ENCODE assay signal across 1 cellular context in the genomic region with DNA sequence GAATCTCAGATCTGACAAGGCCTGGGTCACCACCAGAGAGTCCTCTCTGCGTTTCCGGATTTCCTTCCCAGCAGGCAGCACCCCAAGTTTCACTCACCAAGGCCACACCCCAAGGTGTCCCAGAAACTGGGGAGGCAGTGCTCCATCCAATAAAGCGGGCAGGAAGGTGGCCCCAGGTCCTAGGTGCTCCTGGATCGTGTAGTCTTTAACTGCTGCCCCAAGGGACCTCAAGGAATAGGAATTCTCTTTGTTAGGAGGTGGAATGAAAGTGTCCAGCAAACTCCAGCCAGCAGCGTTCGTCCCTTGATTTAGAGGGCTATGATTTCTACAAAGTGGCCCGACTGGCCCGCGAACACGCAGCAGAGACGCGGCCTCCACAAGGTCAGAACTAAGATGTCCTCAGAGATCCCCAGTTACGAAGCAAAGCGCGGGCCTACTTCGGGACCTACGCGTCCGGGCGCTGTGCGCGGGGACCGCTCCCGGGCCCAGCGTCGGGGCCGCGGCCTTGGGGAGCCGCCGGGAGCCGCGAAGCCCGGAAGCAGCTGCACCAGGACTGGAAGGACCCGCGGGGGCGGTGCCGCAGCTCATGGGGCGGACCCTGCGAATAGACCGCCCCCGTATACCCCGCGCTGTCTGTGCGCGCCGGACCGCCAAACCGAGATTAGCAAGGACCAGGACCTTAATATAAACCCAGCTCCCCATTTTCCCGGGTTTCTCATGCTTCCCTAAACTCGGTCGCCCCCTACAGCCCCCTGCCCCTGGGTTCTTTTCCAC.
TF ChIP-seq lines count a peak whose summit lies in the region.

A gene with protein sequence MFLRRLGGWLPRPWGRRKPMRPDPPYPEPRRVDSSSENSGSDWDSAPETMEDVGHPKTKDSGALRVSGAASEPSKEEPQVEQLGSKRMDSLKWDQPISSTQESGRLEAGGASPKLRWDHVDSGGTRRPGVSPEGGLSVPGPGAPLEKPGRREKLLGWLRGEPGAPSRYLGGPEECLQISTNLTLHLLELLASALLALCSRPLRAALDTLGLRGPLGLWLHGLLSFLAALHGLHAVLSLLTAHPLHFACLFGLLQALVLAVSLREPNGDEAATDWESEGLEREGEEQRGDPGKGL (minus strand): TSS at position 555 of the 774 bp plus-strand sequence. CDS start 831 bp downstream, outside the sequence.

TF ChIP-seq in A549, 52 proteins besides CTCF, POLR2A, EP300 and RAD21 (continued from another document):
- TF ChIP-seq CHD4 (IDR thresholded peaks at IDR 0.05; ENCODE audit: borderline replicate concordance): no peak
- TF ChIP-seq ESRRA (IDR thresholded peaks at IDR 0.05; ENCODE audit: borderline replicate concordance, low read length): no peak
- no peak for TF ChIP-seq HEYL (CRISPR knock-in tag; IDR thresholded peaks at IDR 0.05)
- TF ChIP-seq, protein P1, sequence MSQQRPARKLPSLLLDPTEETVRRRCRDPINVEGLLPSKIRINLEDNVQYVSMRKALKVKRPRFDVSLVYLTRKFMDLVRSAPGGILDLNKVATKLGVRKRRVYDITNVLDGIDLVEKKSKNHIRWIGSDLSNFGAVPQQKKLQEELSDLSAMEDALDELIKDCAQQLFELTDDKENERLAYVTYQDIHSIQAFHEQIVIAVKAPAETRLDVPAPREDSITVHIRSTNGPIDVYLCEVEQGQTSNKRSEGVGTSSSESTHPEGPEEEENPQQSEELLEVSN (IDR thresholded peaks at IDR 0.05; ENCODE audit: borderline replicate concordance, low read depth): peak; percentile 34; the same call in 1 of the 2 replicates
- no peak for TF ChIP-seq MAZ (IDR thresholded peaks at IDR 0.05; ENCODE audit: borderline replicate concordance, low read depth, low read length)
- TF ChIP-seq, protein P2, sequence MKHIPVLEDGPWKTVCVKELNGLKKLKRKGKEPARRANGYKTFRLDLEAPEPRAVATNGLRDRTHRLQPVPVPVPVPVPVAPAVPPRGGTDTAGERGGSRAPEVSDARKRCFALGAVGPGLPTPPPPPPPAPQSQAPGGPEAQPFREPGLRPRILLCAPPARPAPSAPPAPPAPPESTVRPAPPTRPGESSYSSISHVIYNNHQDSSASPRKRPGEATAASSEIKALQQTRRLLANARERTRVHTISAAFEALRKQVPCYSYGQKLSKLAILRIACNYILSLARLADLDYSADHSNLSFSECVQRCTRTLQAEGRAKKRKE (CRISPR knock-in tag; IDR thresholded peaks at IDR 0.05; ENCODE audit: low read depth): no peak
- TF ChIP-seq, protein P3, sequence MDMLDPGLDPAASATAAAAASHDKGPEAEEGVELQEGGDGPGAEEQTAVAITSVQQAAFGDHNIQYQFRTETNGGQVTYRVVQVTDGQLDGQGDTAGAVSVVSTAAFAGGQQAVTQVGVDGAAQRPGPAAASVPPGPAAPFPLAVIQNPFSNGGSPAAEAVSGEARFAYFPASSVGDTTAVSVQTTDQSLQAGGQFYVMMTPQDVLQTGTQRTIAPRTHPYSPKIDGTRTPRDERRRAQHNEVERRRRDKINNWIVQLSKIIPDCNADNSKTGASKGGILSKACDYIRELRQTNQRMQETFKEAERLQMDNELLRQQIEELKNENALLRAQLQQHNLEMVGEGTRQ (IDR thresholded peaks at IDR 0.05): no peak
- TF ChIP-seq TP53 (CRISPR knock-in tag; IDR thresholded peaks at IDR 0.05): peak; percentile 82; the same call in 1 of the 2 replicates
- TF ChIP-seq CBX2 (IDR thresholded peaks at IDR 0.05; ENCODE audit: borderline replicate concordance, low read depth): no peak
- no peak for TF ChIP-seq ZFP36 (IDR thresholded peaks at IDR 0.05; ENCODE audit: borderline replicate concordance, partially characterized antibody)
- TF ChIP-seq, protein P4, sequence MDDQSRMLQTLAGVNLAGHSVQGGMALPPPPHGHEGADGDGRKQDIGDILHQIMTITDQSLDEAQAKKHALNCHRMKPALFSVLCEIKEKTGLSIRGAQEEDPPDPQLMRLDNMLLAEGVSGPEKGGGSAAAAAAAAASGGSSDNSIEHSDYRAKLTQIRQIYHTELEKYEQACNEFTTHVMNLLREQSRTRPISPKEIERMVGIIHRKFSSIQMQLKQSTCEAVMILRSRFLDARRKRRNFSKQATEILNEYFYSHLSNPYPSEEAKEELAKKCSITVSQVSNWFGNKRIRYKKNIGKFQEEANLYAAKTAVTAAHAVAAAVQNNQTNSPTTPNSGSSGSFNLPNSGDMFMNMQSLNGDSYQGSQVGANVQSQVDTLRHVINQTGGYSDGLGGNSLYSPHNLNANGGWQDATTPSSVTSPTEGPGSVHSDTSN (IDR thresholded peaks at IDR 0.05): peak; percentile 54; the same call in 1 of the 2 replicates
- no peak for TF ChIP-seq FOSB (CRISPR knock-in tag; IDR thresholded peaks at IDR 0.05)
- TF ChIP-seq, protein P5, sequence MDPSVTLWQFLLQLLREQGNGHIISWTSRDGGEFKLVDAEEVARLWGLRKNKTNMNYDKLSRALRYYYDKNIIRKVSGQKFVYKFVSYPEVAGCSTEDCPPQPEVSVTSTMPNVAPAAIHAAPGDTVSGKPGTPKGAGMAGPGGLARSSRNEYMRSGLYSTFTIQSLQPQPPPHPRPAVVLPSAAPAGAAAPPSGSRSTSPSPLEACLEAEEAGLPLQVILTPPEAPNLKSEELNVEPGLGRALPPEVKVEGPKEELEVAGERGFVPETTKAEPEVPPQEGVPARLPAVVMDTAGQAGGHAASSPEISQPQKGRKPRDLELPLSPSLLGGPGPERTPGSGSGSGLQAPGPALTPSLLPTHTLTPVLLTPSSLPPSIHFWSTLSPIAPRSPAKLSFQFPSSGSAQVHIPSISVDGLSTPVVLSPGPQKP (IDR thresholded peaks at IDR 0.05; ENCODE audit: low read depth, low read length): no peak
- TF ChIP-seq TFCP2L1 (CRISPR knock-in tag; IDR thresholded peaks at IDR 0.05): no peak
- TF ChIP-seq, protein P6, sequence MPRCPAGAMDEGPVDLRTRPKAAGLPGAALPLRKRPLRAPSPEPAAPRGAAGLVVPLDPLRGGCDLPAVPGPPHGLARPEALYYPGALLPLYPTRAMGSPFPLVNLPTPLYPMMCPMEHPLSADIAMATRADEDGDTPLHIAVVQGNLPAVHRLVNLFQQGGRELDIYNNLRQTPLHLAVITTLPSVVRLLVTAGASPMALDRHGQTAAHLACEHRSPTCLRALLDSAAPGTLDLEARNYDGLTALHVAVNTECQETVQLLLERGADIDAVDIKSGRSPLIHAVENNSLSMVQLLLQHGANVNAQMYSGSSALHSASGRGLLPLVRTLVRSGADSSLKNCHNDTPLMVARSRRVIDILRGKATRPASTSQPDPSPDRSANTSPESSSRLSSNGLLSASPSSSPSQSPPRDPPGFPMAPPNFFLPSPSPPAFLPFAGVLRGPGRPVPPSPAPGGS (IDR thresholded peaks at IDR 0.05): peak; percentile 71; the same call in 1 of the 3 replicates
- TF ChIP-seq POLR2AphosphoS2 (conservative IDR thresholded peaks at IDR 0.05; ENCODE audit: low read length): no peak
- no peak for TF ChIP-seq HOXB13 (CRISPR knock-in tag; IDR thresholded peaks at IDR 0.05; ENCODE audit: low read depth)
- TF ChIP-seq CHD2 (IDR thresholded peaks at IDR 0.05; ENCODE audit: low read length, partially characterized antibody): no peak
- no peak for TF ChIP-seq MAFK (IDR thresholded peaks at IDR 0.05; ENCODE audit: partially characterized antibody)
- no peak for TF ChIP-seq EHF (CRISPR knock-in tag; IDR thresholded peaks at IDR 0.05)
- TF ChIP-seq SMC3 (IDR thresholded peaks at IDR 0.05): no peak
- TF ChIP-seq EHMT2 (IDR thresholded peaks at IDR 0.05; ENCODE audit: low read depth): no peak
- no peak for TF ChIP-seq KDM5A (IDR thresholded peaks at IDR 0.05)
- TF ChIP-seq RARB (CRISPR knock-in tag; IDR thresholded peaks at IDR 0.05): no peak
- peak in 1 of 2 experiments; percentile 80; a peak in 2 of 5 replicates for TF ChIP-seq JUN (IDR thresholded peaks at IDR 0.05)
- TF ChIP-seq, protein P7, sequence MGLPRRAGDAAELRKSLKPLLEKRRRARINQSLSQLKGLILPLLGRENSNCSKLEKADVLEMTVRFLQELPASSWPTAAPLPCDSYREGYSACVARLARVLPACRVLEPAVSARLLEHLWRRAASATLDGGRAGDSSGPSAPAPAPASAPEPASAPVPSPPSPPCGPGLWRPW (IDR thresholded peaks at IDR 0.05): no peak
- no peak for TF ChIP-seq HOXB5 (CRISPR knock-in tag; IDR thresholded peaks at IDR 0.05)
- no peak for TF ChIP-seq NFE2L2 (conservative IDR thresholded peaks at IDR 0.05; ENCODE audit: low read length)
- no peak for TF ChIP-seq NPAS2 (CRISPR knock-in tag; IDR thresholded peaks at IDR 0.05; ENCODE audit: borderline replicate concordance)
- TF ChIP-seq, protein P8, sequence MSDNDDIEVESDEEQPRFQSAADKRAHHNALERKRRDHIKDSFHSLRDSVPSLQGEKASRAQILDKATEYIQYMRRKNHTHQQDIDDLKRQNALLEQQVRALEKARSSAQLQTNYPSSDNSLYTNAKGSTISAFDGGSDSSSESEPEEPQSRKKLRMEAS (IDR thresholded peaks at IDR 0.05): peak; percentile 18
